28 cellular contexts compared by ENCODE assay signal in the genomic region with DNA sequence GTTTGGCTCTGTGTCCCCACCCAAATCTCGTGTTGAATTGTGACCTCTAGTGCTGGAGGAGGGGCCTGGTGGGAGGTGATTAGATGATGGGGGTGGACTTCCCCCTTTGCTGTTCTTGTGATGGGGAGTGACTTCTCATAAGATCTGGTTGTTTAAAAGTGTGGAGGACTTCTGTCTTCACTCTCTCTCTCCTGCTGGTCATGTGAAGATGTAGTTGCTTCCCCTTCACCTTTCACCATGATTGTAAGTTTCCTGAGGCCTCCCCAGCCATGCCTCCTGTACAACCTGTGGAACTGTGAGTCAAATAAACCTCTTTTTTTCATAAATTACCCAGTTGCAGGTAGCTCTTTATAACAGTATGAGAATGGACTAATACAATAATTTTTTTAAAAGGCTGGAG.
"Had no signal": no experiment of that assay in that cellular context is flagged by ENCODE, and none has a peak within 500 bp of the region (broad histone marks: within the 10 kb centered on the region; RNA-seq: fewer than 3 reads in every experiment).

No MANE protein-coding gene starts in this region.

- H3K4me1 ChIP-seq: stomach, suprapubic skin, testis, thyroid gland, tibial artery, tibial nerve, transverse colon, upper lobe of left lung, upper lobe of right lung, uterus, vagina had no signal

- H3K27ac ChIP-seq: stomach, suprapubic skin, testis, thoracic aorta, thyroid gland, tibial artery, tibial nerve, transverse colon, upper lobe of left lung, upper lobe of right lung, uterus, vagina had no signal

- H3K27ac Mint-ChIP-seq: stimulated activated effector memory CD8-positive, alpha-beta T cell treated with anti-CD3 and anti-CD28 coated beads, Interleukin-12 subunit alpha, Interleukin-12 subunit beta, amount 100 ng/mL, for 72 hours; stimulated activated memory B cell treated with anti-CD40 and anti-IgM and Interleukin-4, amounts not matched to agents 10 μg/mL and 1 μg/mL and 100 μg/mL, for 72 hours; stimulated activated naive B cell treated with anti-CD40 and anti-IgM and Interleukin-4, amounts not matched to agents 10 μg/mL and 1 μg/mL and 100 μg/mL, for 72 hours; stimulated activated naive CD8-positive, alpha-beta T cell treated with anti-CD3 and anti-CD28 coated beads, Interleukin-15, amount 100 ng/mL, for 72 hours; stimulated activated naive CD8-positive, alpha-beta T cell treated with anti-CD3 and anti-CD28 coated beads, Interleukin-15, Interleukin-2, amounts not matched to agents 100 ng/mL and 50 ng/mL, for 24 hours; type B pancreatic cell had no signal

- ATAC-seq: stimulated activated effector memory CD8-positive, alpha-beta T cell treated with anti-CD3 and anti-CD28 coated beads, Interleukin-12 subunit alpha, Interleukin-12 subunit beta, amount 100 ng/mL, for 72 hours; stimulated activated memory B cell treated with anti-CD40 and anti-IgM and Interleukin-4, amounts not matched to agents 10 μg/mL and 1 μg/mL and 100 μg/mL, for 72 hours; stimulated activated naive B cell treated with anti-CD40 and anti-IgM and Interleukin-4, amounts not matched to agents 10 μg/mL and 1 μg/mL and 100 μg/mL, for 72 hours; stimulated activated naive CD8-positive, alpha-beta T cell treated with anti-CD3 and anti-CD28 coated beads, Interleukin-15, amount 100 ng/mL, for 72 hours; stimulated activated naive CD8-positive, alpha-beta T cell treated with anti-CD3 and anti-CD28 coated beads, Interleukin-15, Interleukin-2, amounts not matched to agents 100 U/mL and 50 U/mL, for 24 hours; upper lobe of right lung had no signal

- H3K36me3 Mint-ChIP-seq: stimulated activated effector memory CD8-positive, alpha-beta T cell treated with anti-CD3 and anti-CD28 coated beads, Interleukin-12 subunit alpha, Interleukin-12 subunit beta, amount 100 ng/mL, for 72 hours; stimulated activated memory B cell treated with anti-CD40 and anti-IgM and Interleukin-4, amounts not matched to agents 10 μg/mL and 1 μg/mL and 100 μg/mL, for 72 hours; type B pancreatic cell had no signal

- H3K36me3 ChIP-seq: stomach, suprapubic skin, thoracic aorta, thyroid gland, tibial artery, tibial nerve, transverse colon, upper lobe of left lung, upper lobe of right lung, uterus, vagina had no signal

- DNase-seq: stimulated activated CD4-positive, alpha-beta T cell treated with anti-CD3 and anti-CD28 coated beads, Interleukin-2, amount 100 ng/mL, for 48 hours; stimulated activated CD4-positive, alpha-beta T cell treated with anti-CD3 and anti-CD28 coated beads, Interleukin-4, amount 100 ng/mL, for 1 hour; stimulated activated CD4-positive, alpha-beta T cell treated with anti-CD3 and anti-CD28 coated beads, Interleukin-4, amount 100 ng/mL, for 24 hours; stimulated activated CD4-positive, alpha-beta T cell treated with anti-CD3 and anti-CD28 coated beads, Interleukin-4, amount 100 ng/mL, for 4 hours; stimulated activated CD8-positive, alpha-beta memory T cell treated with anti-CD3 and anti-CD28 coated beads, Interleukin-4, amount 100 ng/mL, for 48 hours; stimulated activated naive B cell treated with anti-CD40 and anti-IgM and Interleukin-4, amounts not matched to agents 10 μg/mL and 1 μg/mL and 100 μg/mL, for 72 hours; stimulated activated naive CD4-positive, alpha-beta T cell; stimulated activated naive CD4-positive, alpha-beta T cell treated with Interleukin-2 at 50 U/mL for 16 hours; stimulated activated naive CD8-positive, alpha-beta T cell treated with anti-CD3 and anti-CD28 coated beads, Interleukin-15, amount 100 ng/mL, for 72 hours; stimulated activated naive CD8-positive, alpha-beta T cell treated with anti-CD3 and anti-CD28 coated beads, Interleukin-15, Interleukin-2, amounts not matched to agents 100 U/mL and 50 U/mL, for 24 hours; stomach; substantia nigra; testis; thyroid gland; tibial artery; transverse colon; trophoblast cell; upper lobe of left lung; upper lobe of right lung; uterus had no signal

- H3K4me3 ChIP-seq: stomach, suprapubic skin, testis, thoracic aorta, thyroid gland, tibial artery, tibial nerve, transverse colon, upper lobe of left lung, upper lobe of right lung, uterus, vagina had no signal

- H3K9me3 ChIP-seq: testis, thoracic aorta, thyroid gland, upper lobe of right lung, uterus, vagina had no signal

- H3K27me3 ChIP-seq: stomach, suprapubic skin, testis, thyroid gland, tibial artery, tibial nerve, transverse colon, upper lobe of left lung, upper lobe of right lung, uterus, vagina had no signal

- H3K9me3 Mint-ChIP-seq: type B pancreatic cell had no signal
